20 cellular contexts compared by ENCODE assay signal in the genomic region with DNA sequence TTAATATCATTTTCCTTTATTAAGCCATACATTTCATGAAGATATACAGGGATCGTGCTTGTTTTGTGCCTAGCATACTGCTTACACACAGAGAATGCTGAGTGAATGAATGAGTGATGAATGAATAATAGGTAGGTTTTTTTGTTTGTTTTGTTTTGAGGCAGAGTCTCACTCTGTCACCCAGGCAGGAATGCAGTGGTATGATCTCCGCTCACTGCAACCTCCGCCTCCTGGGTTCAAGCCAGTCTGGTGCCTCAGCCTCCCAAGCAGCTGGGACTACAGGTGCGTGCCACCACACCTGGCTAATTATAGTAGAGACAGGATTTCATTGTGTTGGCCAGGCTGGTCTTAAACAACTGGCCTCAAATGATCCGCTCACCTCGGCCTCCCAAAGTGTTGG.
DNase-seq lines count a peak whose midpoint lies in the region; FAIRE-seq and TF ChIP-seq lines count a peak whose summit lies in the region.
"Had no signal": no experiment of that assay in that cellular context is flagged by ENCODE, and none has a peak within 500 bp of the region (broad histone marks: within the 10 kb centered on the region; RNA-seq: fewer than 3 reads in every experiment).

No MANE protein-coding gene starts in this region.

- peaks cover 98% of the 10 kb centered on the region for H3K27me3 Mint-ChIP-seq in MCF 10A (ENCODE audit: insufficient read depth, unreplicated experiment)
- H3K27me3 Mint-ChIP-seq: CD8-positive, alpha-beta memory T cell; IgD-negative memory B cell had no signal

- no peaks in the 10 kb centered on the region for H3K79me2 ChIP-seq in mammary epithelial cell (ENCODE audit: insufficient read depth, low read length)
- H3K79me2 ChIP-seq in keratinocyte (ENCODE audit: control insufficient read depth, insufficient read depth, low read length), result no peaks in the 10 kb centered on the region

- H3K4me1 ChIP-seq in mammary epithelial cell (ENCODE audit: insufficient read depth, low read length), result peaks cover 24% of the 10 kb centered on the region
- H3K4me1 ChIP-seq in keratinocyte (ENCODE audit: control insufficient read depth, extremely low read depth, insufficient read depth, low read length), result peaks cover 31% of the 10 kb centered on the region

- no peak for FAIRE-seq in keratinocyte (lab: Jason Lieb, UNC)
- FAIRE-seq: D721Med, GM12878 had no signal

- no peaks in the 10 kb centered on the region for H3K9me1 ChIP-seq in keratinocyte (ENCODE audit: control insufficient read depth, extremely low read depth, insufficient read depth, low read length)

- no peak overlapping the region for H3K9ac ChIP-seq in mammary epithelial cell (ENCODE audit: insufficient read depth, low read length)
- peak overlapping the region; percentile 55 for H3K9ac ChIP-seq in keratinocyte (ENCODE audit: control insufficient read depth, extremely low read depth, insufficient read depth, low read length)

- no TSS peak for BruUV-seq in mammary epithelial cell (replicated peaks; lab: Mats Ljungman, UMichigan)
- BruUV-seq in MCF 10A (replicated peaks; lab: Mats Ljungman, UMichigan), result no TSS peak

- no peak overlapping the region for H3K4me3 ChIP-seq in mammary epithelial cell (replicated peaks in 1 of 3; ENCODE audit: insufficient read depth in 1 of 3, low read depth in 2 of 3, low read length in 3 of 3)
- no peak overlapping the region for H3K4me3 ChIP-seq in WERI-Rb-1 (ENCODE audit: low read depth, low read length)
- no peak overlapping the region for H3K4me3 ChIP-seq in keratinocyte (ENCODE audit: control insufficient read depth in 2 of 3, extremely low read depth in 1 of 3, insufficient read depth in 2 of 3, low read depth in 1 of 3, low read length in 3 of 3)
- H3K4me3 ChIP-seq: GM12878, SJCRH30 had no signal

- H3K4me3 Mint-ChIP-seq in MCF 10A (ENCODE audit: unreplicated experiment), result no peak overlapping the region
- H3K4me3 Mint-ChIP-seq: CD8-positive, alpha-beta memory T cell; IgD-negative memory B cell had no signal

- peak overlapping the region; percentile 58 for H3K4me2 ChIP-seq in mammary epithelial cell (ENCODE audit: insufficient read depth, low read depth, low read length)
- peak overlapping the region; percentile 63 for H3K4me2 ChIP-seq in keratinocyte (ENCODE audit: control insufficient read depth, extremely low read depth, insufficient read depth, low read depth, low read length)

- in situ Hi-C loops in mammary epithelial cell (cut with MboI; ENCODE audit: low sequenced_read_pairs in 2 of 2), result loop anchor here (10.0 to 25.0 kb wide), 3 partner anchors 281 to 706 kb away; no protein-coding TSS in a partner anchor

- H3K36me3 ChIP-seq in mammary epithelial cell (ENCODE audit: insufficient read depth, low read length) (no peaks in the 10 kb centered on the region), WERI-Rb-1 (no peaks in the 10 kb centered on the region), keratinocyte (ENCODE audit: control insufficient read depth in 2 of 2, extremely low read depth in 1 of 2, insufficient read depth in 2 of 2, low read length in 2 of 2) (no peaks in the 10 kb centered on the region)
- H3K36me3 ChIP-seq: SJCRH30 had no signal

- intact Hi-C loops in mammary epithelial cell (cut with micrococcal nuclease), result no loop called here
- intact Hi-C loops in MCF 10A (cut with micrococcal nuclease), result loop anchor here (10.0 kb wide), 1 partner anchor 127 kb away; no protein-coding TSS in a partner anchor
- intact Hi-C loops in posterior vena cava (cut with DNase I), result no loop called here

- no peak for TF ChIP-seq CTCF in mammary epithelial cell (conservative IDR thresholded peaks at IDR 0.05 in 1 of 2, IDR thresholded peaks at IDR 0.05 in 1 of 2; ENCODE audit: extremely low read depth in 1 of 2, insufficient read depth in 1 of 2, low read depth in 1 of 2, low read length in 2 of 2)
- TF ChIP-seq CTCF in MCF 10A (IDR thresholded peaks at IDR 0.05; ENCODE audit: unreplicated experiment), result no peak
- TF ChIP-seq CTCF in WERI-Rb-1 (IDR thresholded peaks at IDR 0.05; ENCODE audit: low read depth, low read length), result no peak
- TF ChIP-seq CTCF in keratinocyte (optimal IDR thresholded peaks at IDR 0.05 in 1 of 3, IDR thresholded peaks at IDR 0.05 in 1 of 3, conservative IDR thresholded peaks at IDR 0.05 in 1 of 3; ENCODE audit: extremely low read depth in 1 of 3, insufficient read depth in 2 of 3, low read length in 3 of 3), result no peak
- TF ChIP-seq CTCF in RWPE1 (conservative IDR thresholded peaks at IDR 0.05; ENCODE audit: low read depth), result no peak

- H3K27me3 ChIP-seq in mammary epithelial cell (ENCODE audit: insufficient read depth, low read length), result no peaks in the 10 kb centered on the region
- H3K27me3 ChIP-seq in WERI-Rb-1 (ENCODE audit: insufficient read depth, low read depth, severe bottlenecking), result no peaks in the 10 kb centered on the region
- no peaks in the 10 kb centered on the region for H3K27me3 ChIP-seq in keratinocyte (ENCODE audit: control insufficient read depth, extremely low read depth, insufficient read depth, low read length)
- H3K27me3 ChIP-seq: SJCRH30 had no signal

- H4K20me1 ChIP-seq in mammary epithelial cell (ENCODE audit: insufficient read depth, low read length), result no peaks in the 10 kb centered on the region
- H4K20me1 ChIP-seq in keratinocyte (ENCODE audit: control insufficient read depth, extremely low read depth, insufficient read depth, low read length), result no peaks in the 10 kb centered on the region

- H2AFZ ChIP-seq in mammary epithelial cell (ENCODE audit: low read depth, low read length) (no peak overlapping the region), keratinocyte (ENCODE audit: control insufficient read depth, low read length) (no peak overlapping the region)

- H3K4me1 Mint-ChIP-seq in MCF 10A (ENCODE audit: insufficient read depth, unreplicated experiment), result no peaks in the 10 kb centered on the region
- H3K4me1 Mint-ChIP-seq: CD8-positive, alpha-beta memory T cell; IgD-negative memory B cell had no signal

- H3K9me3 ChIP-seq in mammary epithelial cell (replicated peaks; ENCODE audit: insufficient read depth, low read length) (no peaks in the 10 kb centered on the region), WERI-Rb-1 (ENCODE audit: severe bottlenecking) (no peaks in the 10 kb centered on the region), keratinocyte (ENCODE audit: control insufficient read depth, low read depth, low read length) (no peaks in the 10 kb centered on the region)
- H3K9me3 ChIP-seq: SJCRH30 had no signal

- CTCF ChIA-PET in mammary epithelial cell (lab: Charles Lee; ENCODE audit: low non-redundant PET) (interaction anchor here (0.6 kb wide), 1 partner anchor 77 kb away, joined by 3 read pairs; no protein-coding TSS in a partner anchor), MCF 10A (lab: Yijun Ruan, JAX) (interaction anchor here (1.3 kb wide), 1 partner anchor 282 kb away, joined by 4 read pairs; no protein-coding TSS in a partner anchor), RWPE1 (lab: Yijun Ruan, JAX) (no interaction called here)

- no peak overlapping the region for H3K27ac Mint-ChIP-seq in MCF 10A (ENCODE audit: low read depth, unreplicated experiment)
- H3K27ac Mint-ChIP-seq: CD8-positive, alpha-beta memory T cell; IgD-negative memory B cell had no signal

- dilution Hi-C loops in mammary epithelial cell (cut with HindIII; ENCODE audit: low sequenced_read_pairs), result loop anchor here (5.0 kb wide), 1 partner anchor 89 kb away; no protein-coding TSS in a partner anchor
- dilution Hi-C loops in keratinocyte (cut with MboI; ENCODE audit: extremely low pct_ligation_motif_present, low sequenced_read_pairs), result no loop called here

- no peaks in the 10 kb centered on the region for H3K36me3 Mint-ChIP-seq in MCF 10A (ENCODE audit: insufficient read depth, unreplicated experiment)
- H3K36me3 Mint-ChIP-seq: CD8-positive, alpha-beta memory T cell; IgD-negative memory B cell had no signal

- 79% methylated on average over 6 of the region's 6 CpGs for WGBS in mammary epithelial cell (ENCODE audit: low coverage, missing lambda C conversion rate)

- H3K27ac ChIP-seq in mammary epithelial cell (ENCODE audit: insufficient read depth, low read depth, low read length) (peak overlapping the region; percentile 45), WERI-Rb-1 (no peak overlapping the region), keratinocyte (ENCODE audit: control insufficient read depth, insufficient read depth, low read length) (peak overlapping the region; percentile 86), RWPE1 (no peak overlapping the region)
- H3K27ac ChIP-seq: SJCRH30 had no signal

- DNase-seq in mammary epithelial cell, result no peak
- DNase-seq in MCF 10A (ENCODE audit: unreplicated experiment), result no peak
- DNase-seq in WERI-Rb-1, result peak; percentile 9
- DNase-seq in keratinocyte (ENCODE audit: low read depth, low spot score), result no peak
- DNase-seq in posterior vena cava (ENCODE audit: low spot score), result no peak
- no peak for DNase-seq in activated CD4-positive, alpha-beta T cell treated with anti-CD3 and anti-CD28 coated beads, Interleukin-2, amount 50 U/mL, for 4 hours
- DNase-seq in NCI-H1436 (lab: John Stamatoyannopoulos, UW), result no peak
- no peak for DNase-seq in RWPE1 (ENCODE audit: low spot score)
- DNase-seq: 8988T; CD8-positive, alpha-beta memory T cell; DMS79; GDM1; Kasumi-1; NCI-H187 treated with DMSO at 0.1 percent for 48 hours; NCI-H446 treated with DMSO at 0.1 percent for 48 hours; NCI-H748 treated with DMSO at 0.1 percent for 48 hours had no signal

- POLR2A ChIA-PET in MCF 10A (lab: Yijun Ruan, JAX), result no interaction called here
- POLR2A ChIA-PET in RWPE1 (lab: Yijun Ruan, JAX; ENCODE audit: low non-redundant PET), result no interaction called here

- no peaks in the 10 kb centered on the region for H3K9me3 Mint-ChIP-seq in MCF 10A (ENCODE audit: unreplicated experiment)

Comparison
In these comparisons a context has a peak if more than half of its experiments do, and no peak if none do; other contexts are left out.
1. H3K27ac ChIP-seq: peak in mammary epithelial cell (single experiment) and keratinocyte (single experiment); none in WERI-Rb-1 (single experiment) and RWPE1 (single experiment).